In genomic region chr20:62860924-62861691, GRCh38 we compare ENCODE assay signal across 9 cellular contexts. TPM values are rescaled to one million over a fixed set of nuclear protein-coding genes. Genes with fewer than 3 reads are reported as not detected.
A peak's percentile ranks its signal among the peaks of the same experiment; 100 is the strongest.
DNase-seq lines count a peak whose midpoint lies in the region; ATAC-seq and TF ChIP-seq lines count a peak whose summit lies in the region.
"Had no signal": no experiment of that assay in that cellular context is flagged by ENCODE, and none has a peak within 500 bp of the region (broad histone marks: within the 10 kb centered on the region; RNA-seq: fewer than 3 reads in every experiment).

No MANE protein-coding gene starts in this region.

- H3K79me2 ChIP-seq in PC-3 (ENCODE audit: low read length): peaks cover 40% of the 10 kb centered on the region

- CTCF ChIA-PET in PC-3 (lab: Charles Lee): interaction anchor here (0.6 to 1.1 kb wide), 5 partner anchors 14 to 46 kb away, joined by 3 to 8 read pairs (median 6); no protein-coding TSS in a partner anchor

- peaks cover 16% of the 10 kb centered on the region for H3K4me1 ChIP-seq in PC-3 (ENCODE audit: insufficient read depth, low read length)

- H3K36me3 ChIP-seq in PC-3 (ENCODE audit: low read depth, low read length): no peaks in the 10 kb centered on the region

- no peak overlapping the region for H3K27ac Mint-ChIP-seq in activated naive CD8-positive, alpha-beta T cell treated with anti-CD3 and anti-CD28 coated beads, Interleukin-2, amount 10 ng/mL, durations not matched to agents 7 days and 5 days
- H3K27ac Mint-ChIP-seq in stimulated activated naive B cell treated with anti-CD40 and anti-IgM and Interleukin-4, amounts not matched to agents 10 μg/mL and 1 μg/mL and 100 μg/mL, for 72 hours: no peak overlapping the region

- no peaks in the 10 kb centered on the region for H3F3A ChIP-seq in PC-3 (ENCODE audit: low read length, unreplicated experiment)

- H3K4me1 Mint-ChIP-seq in activated naive CD8-positive, alpha-beta T cell treated with anti-CD3 and anti-CD28 coated beads, Interleukin-2, amount 10 ng/mL, durations not matched to agents 7 days and 5 days: peaks cover 13% of the 10 kb centered on the region
- H3K4me1 Mint-ChIP-seq in stimulated activated naive B cell treated with anti-CD40 and anti-IgM and Interleukin-4, amounts not matched to agents 10 μg/mL and 1 μg/mL and 100 μg/mL, for 72 hours: peaks cover 20 to 32% of the 10 kb centered on the region in 2 donors

- intact Hi-C loops in PC-3 (cut with micrococcal nuclease): loop anchor here (1.0 kb wide), 1 partner anchor 39 kb away; no protein-coding TSS in a partner anchor

- peak overlapping the region; percentile 65 for H2AFZ ChIP-seq in PC-3 (ENCODE audit: low read length)

- peak overlapping the region; percentile 98 for H3K4me2 ChIP-seq in PC-3 (ENCODE audit: low read length)

- BruUV-seq in PC-3 (replicated peaks; lab: Mats Ljungman, UMichigan): no TSS peak

- TF ChIP-seq CTCF in PC-3 (conservative IDR thresholded peaks at IDR 0.05; ENCODE audit: low read depth, low read length): no peak

- POLR2A ChIA-PET in PC-3 (lab: Charles Lee; ENCODE audit: unreplicated experiment): interaction anchor here (0.6 kb wide), 1 partner anchor 36 kb away, joined by 5 read pairs; no protein-coding TSS in a partner anchor
- POLR2A ChIA-PET in activated naive CD8-positive, alpha-beta T cell treated with anti-CD3 and anti-CD28 coated beads, Interleukin-2, amount 10 ng/mL, durations not matched to agents 7 days and 5 days (lab: Charles Lee): interaction anchor here (0.9 to 1.5 kb wide), 4 partner anchors 26 to 67 kb away, joined by 3 to 4 read pairs (median 4); partner anchors contain the start of gene DIDO1

- no peaks in the 10 kb centered on the region for H3K9me3 ChIP-seq in PC-3 (ENCODE audit: low read length)

- no peaks in the 10 kb centered on the region for H3K9me3 Mint-ChIP-seq in activated naive CD8-positive, alpha-beta T cell treated with anti-CD3 and anti-CD28 coated beads, Interleukin-2, amount 10 ng/mL, durations not matched to agents 7 days and 5 days
- H3K9me3 Mint-ChIP-seq in stimulated activated naive B cell treated with anti-CD40 and anti-IgM and Interleukin-4, amounts not matched to agents 10 μg/mL and 1 μg/mL and 100 μg/mL, for 72 hours: peaks cover 4 to 7% of the 10 kb centered on the region in 2 donors
- H3K9me3 Mint-ChIP-seq: activated naive CD4-positive, alpha-beta T cell treated with anti-CD3 and anti-CD28 coated beads, Interleukin-2, amount 50 U/mL, for 24 hours had no signal

- no peaks in the 10 kb centered on the region for H3K27me3 ChIP-seq in PC-3 (ENCODE audit: low read length)

- TF ChIP-seq POLR2A in GM18505 (IDR thresholded peaks at IDR 0.05; ENCODE audit: borderline replicate concordance, extremely low read depth, insufficient read depth, insufficient read length): no peak

- H3K27ac ChIP-seq in PC-3 (ENCODE audit: low read length): no peak overlapping the region

- DNase-seq in PC-3 (no peak), iris pigment epithelial cell (ENCODE audit: low read depth) (peak; percentile 36), NOMO-1 treated with DMSO at 0.1 percent for 48 hours (lab: John Stamatoyannopoulos, UW; ENCODE audit: unreplicated experiment) (no peak), SHP77 (lab: John Stamatoyannopoulos, UW) (no peak)
- peak; percentile 50 for DNase-seq in activated naive CD8-positive, alpha-beta T cell treated with anti-CD3 and anti-CD28 coated beads, Interleukin-2, amount 10 ng/mL, durations not matched to agents 7 days and 5 days
- DNase-seq in stimulated activated naive B cell treated with anti-CD40 and anti-IgM and Interleukin-4, amounts not matched to agents 10 μg/mL and 1 μg/mL and 100 μg/mL, for 72 hours: no peak

- no peaks in the 10 kb centered on the region for H3K9me2 ChIP-seq in PC-3 (replicated peaks; ENCODE audit: low read length)

- peak overlapping the region; percentile 76 for H3K9ac ChIP-seq in PC-3 (ENCODE audit: low read length)

- peak; percentile 25 for ATAC-seq in GM18505 (IDR thresholded peaks at IDR 0.05; ENCODE audit: unreplicated experiment)
- peak; percentile 23 for ATAC-seq in HG02610 (IDR thresholded peaks at IDR 0.05; ENCODE audit: unreplicated experiment)
- ATAC-seq in PC-3: peak; percentile 41
- peak; percentile 40 for ATAC-seq in activated naive CD8-positive, alpha-beta T cell treated with anti-CD3 and anti-CD28 coated beads, Interleukin-2, amount 10 ng/mL, durations not matched to agents 7 days and 5 days (ENCODE audit: low read depth)
- peak; percentile 48 for ATAC-seq in stimulated activated naive B cell treated with anti-CD40 and anti-IgM and Interleukin-4, amounts not matched to agents 10 μg/mL and 1 μg/mL and 100 μg/mL, for 72 hours (replicated peaks)

- peaks cover 13% of the 10 kb centered on the region for H4K20me1 ChIP-seq in PC-3 (ENCODE audit: low read length)

- H3K4me3 ChIP-seq in PC-3 (ENCODE audit: low read length): peak overlapping the region; percentile 81

- H3K36me3 Mint-ChIP-seq in activated naive CD8-positive, alpha-beta T cell treated with anti-CD3 and anti-CD28 coated beads, Interleukin-2, amount 10 ng/mL, durations not matched to agents 7 days and 5 days: peaks cover 6% of the 10 kb centered on the region
- peaks cover 17 to 18% of the 10 kb centered on the region in 2 donors for H3K36me3 Mint-ChIP-seq in stimulated activated naive B cell treated with anti-CD40 and anti-IgM and Interleukin-4, amounts not matched to agents 10 μg/mL and 1 μg/mL and 100 μg/mL, for 72 hours

- peak overlapping the region; percentile 37 for H3K4me3 Mint-ChIP-seq in activated naive CD8-positive, alpha-beta T cell treated with anti-CD3 and anti-CD28 coated beads, Interleukin-2, amount 10 ng/mL, durations not matched to agents 7 days and 5 days
- H3K4me3 Mint-ChIP-seq in stimulated activated naive B cell treated with anti-CD40 and anti-IgM and Interleukin-4, amounts not matched to agents 10 μg/mL and 1 μg/mL and 100 μg/mL, for 72 hours: peak overlapping the region; percentile 46 to 60

- H3K27me3 Mint-ChIP-seq in activated naive CD8-positive, alpha-beta T cell treated with anti-CD3 and anti-CD28 coated beads, Interleukin-2, amount 10 ng/mL, durations not matched to agents 7 days and 5 days: peaks cover 18% of the 10 kb centered on the region
- H3K27me3 Mint-ChIP-seq in stimulated activated naive B cell treated with anti-CD40 and anti-IgM and Interleukin-4, amounts not matched to agents 10 μg/mL and 1 μg/mL and 100 μg/mL, for 72 hours: no peaks in the 10 kb centered on the region
- H3K27me3 Mint-ChIP-seq: activated naive CD4-positive, alpha-beta T cell treated with anti-CD3 and anti-CD28 coated beads, Interleukin-2, amount 50 U/mL, for 24 hours had no signal

RNA-seq across cellular contexts. Expression of gene TCFL5, which starts 0.5 kb away (rescaled TPM):
- total RNA-seq in PC-3 (2014; rRNA removed): 15.8 and 21.7 TPM in 2 replicates
- total RNA-seq in activated naive CD8-positive, alpha-beta T cell treated with anti-CD3 and anti-CD28 coated beads, Interleukin-2, amount 10 ng/mL, durations not matched to agents 7 days and 5 days: 10 to 100 TPM in 1 of 2 experiments, 1 to 10 TPM in 1; 9.3 to 10.1 TPM

RNA-seq across cellular contexts. Expression of gene COL9A3, which starts 44.3 kb away (rescaled TPM):
- total RNA-seq in PC-3 (2014; rRNA removed): 14.3 and 17.7 TPM in 2 replicates
- under 1 TPM; 0.42 to 0.82 TPM for total RNA-seq in activated naive CD8-positive, alpha-beta T cell treated with anti-CD3 and anti-CD28 coated beads, Interleukin-2, amount 10 ng/mL, durations not matched to agents 7 days and 5 days

RNA-seq across cellular contexts. Expression of gene OGFR, which starts 56.5 kb away (rescaled TPM):
- 78.9 and 112 TPM in 2 replicates for total RNA-seq in PC-3 (2014; rRNA removed)
- total RNA-seq in activated naive CD8-positive, alpha-beta T cell treated with anti-CD3 and anti-CD28 coated beads, Interleukin-2, amount 10 ng/mL, durations not matched to agents 7 days and 5 days: 10 to 100 TPM; 80.8 to 81.1 TPM

Comparison
In these comparisons a context has a peak if more than half of its experiments do, and no peak if none do; other contexts are left out.
1. DNase-seq: peak in activated naive CD8-positive, alpha-beta T cell treated with anti-CD3 and anti-CD28 coated beads, Interleukin-2, amount 10 ng/mL, durations not matched to agents 7 days and 5 days (single experiment) and iris pigment epithelial cell (single experiment); none in PC-3 (single experiment), stimulated activated naive B cell treated with anti-CD40 and anti-IgM and Interleukin-4, amounts not matched to agents 10 μg/mL and 1 μg/mL and 100 μg/mL, for 72 hours (single experiment), NOMO-1 treated with DMSO at 0.1 percent for 48 hours (single experiment) and SHP77 (0 of 2).
2. Peak in every context shown above with its lines, with median percentiles within 50 percentile points of each other: ATAC-seq.